Comparison of ENCODE assay signal across 25 cellular contexts in genomic region chr13:73667756-73668155, GRCh38.
"Had no signal": no experiment of that assay in that cellular context is flagged by ENCODE, and none has a peak within 500 bp of the region (broad histone marks: within the 10 kb centered on the region; RNA-seq: fewer than 3 reads in every experiment).

No MANE protein-coding gene starts in this region.

- H3K4me3 ChIP-seq: sigmoid colon, smooth muscle cell, tibial nerve had no signal

- FAIRE-seq: astrocyte, islet of Langerhans, urothelium cell line had no signal

- H3K27me3 Mint-ChIP-seq: activated CD4-positive, alpha-beta memory T cell treated with anti-CD3 and anti-CD28 coated beads, Interleukin-2, amount 10 ng/mL, durations not matched to agents 7 days and 5 days; activated CD4-positive, alpha-beta T cell treated with anti-CD3 and anti-CD28 coated beads, Interleukin-2, amount 10 ng/mL, durations not matched to agents 7 days and 5 days; activated T-helper 17 cell treated with anti-CD3 and anti-CD28 coated beads, Interleukin-2, amount 50 U/mL, for 72 hours; dendritic cell treated with granulocyte-macrophage colony-stimulating factor and Interleukin-4, amounts not matched to agents 40 ng/mL and 50 ng/mL, for 4 days; natural killer cell treated with Interleukin-12 subunit alpha and Interleukin-12 subunit beta and Interleukin-15 and Interleukin-18, amount 100 ng/mL, for 72 hours had no signal

- H3K4me1 Mint-ChIP-seq: activated T-helper 17 cell treated with anti-CD3 and anti-CD28 coated beads, Interleukin-2, amount 50 U/mL, for 72 hours; central memory CD8-positive, alpha-beta T cell; memory B cell; WTC11 had no signal

- H3K9me3 ChIP-seq: sigmoid colon, tibial nerve had no signal

- H3K27me3 ChIP-seq: sigmoid colon, tibial nerve had no signal

- H3K36me3 Mint-ChIP-seq: memory B cell; natural killer cell treated with Interleukin-12 subunit alpha and Interleukin-12 subunit beta and Interleukin-15 and Interleukin-18, amount 100 ng/mL, for 72 hours; WTC11 had no signal

- H3K4me1 ChIP-seq: sigmoid colon had no signal

- H3K27ac ChIP-seq: sigmoid colon, tibial nerve had no signal

- H3K9me3 Mint-ChIP-seq: activated CD4-positive, alpha-beta memory T cell treated with anti-CD3 and anti-CD28 coated beads, Interleukin-2, amount 10 ng/mL, durations not matched to agents 7 days and 5 days; activated T-cell treated with anti-CD3 and anti-CD28 coated beads, Interleukin-2, amount 50 U/mL, for 4 hours; activated T-helper 17 cell treated with anti-CD3 and anti-CD28 coated beads, Interleukin-2, amount 50 U/mL, for 72 hours; central memory CD8-positive, alpha-beta T cell; endodermal cell; memory B cell; natural killer cell treated with Interleukin-12 subunit alpha and Interleukin-12 subunit beta and Interleukin-15 and Interleukin-18, amount 100 ng/mL, for 72 hours; WTC11 had no signal

- ATAC-seq: activated T-cell treated with anti-CD3 and anti-CD28 coated beads, Interleukin-2, amount 50 U/mL, for 4 hours; activated T-helper 17 cell treated with anti-CD3 and anti-CD28 coated beads, Interleukin-2, amount 50 U/mL, for 72 hours; esophagus mucosa; natural killer cell treated with Interleukin-12 subunit alpha and Interleukin-12 subunit beta and Interleukin-15 and Interleukin-18, amount 100 ng/mL, for 72 hours; WTC11 had no signal

- H3K4me2 ChIP-seq: smooth muscle cell had no signal

- H3K36me3 ChIP-seq: sigmoid colon, tibial nerve had no signal

- H3K27ac Mint-ChIP-seq: activated CD4-positive, alpha-beta memory T cell treated with anti-CD3 and anti-CD28 coated beads, Interleukin-2, amount 10 ng/mL, durations not matched to agents 7 days and 5 days; activated CD4-positive, alpha-beta T cell treated with anti-CD3 and anti-CD28 coated beads, Interleukin-2, amount 10 ng/mL, durations not matched to agents 7 days and 5 days; activated T-helper 17 cell treated with anti-CD3 and anti-CD28 coated beads, Interleukin-2, amount 50 U/mL, for 72 hours; dendritic cell treated with granulocyte-macrophage colony-stimulating factor and Interleukin-4, amounts not matched to agents 40 ng/mL and 50 ng/mL, for 4 days; endodermal cell; memory B cell; natural killer cell treated with Interleukin-12 subunit alpha and Interleukin-12 subunit beta and Interleukin-15 and Interleukin-18, amount 100 ng/mL, for 72 hours; WTC11 had no signal

- DNase-seq: activated CD4-positive, alpha-beta memory T cell treated with anti-CD3 and anti-CD28 coated beads, Interleukin-2, amount 10 ng/mL, durations not matched to agents 7 days and 5 days; activated CD4-positive, alpha-beta T cell treated with anti-CD3 and anti-CD28 coated beads for 1 hour; activated CD4-positive, alpha-beta T cell treated with anti-CD3 and anti-CD28 coated beads, Interleukin-2, amount 10 ng/mL, durations not matched to agents 7 days and 5 days; activated gamma-delta T cell treated with Interleukin-2 at 50 U/mL for 16 hours; activated naive CD4-positive, alpha-beta T cell treated with anti-CD3 and anti-CD28 coated beads, Interleukin-2, amount 50 U/mL, for 16 hours; activated T-cell treated with anti-CD3 and anti-CD28 coated beads, Interleukin-2, amount 50 U/mL, for 4 hours; amniotic stem cell; endodermal cell; foreskin melanocyte; sigmoid colon; stimulated activated CD4-positive, alpha-beta T cell treated with anti-CD3 and anti-CD28 coated beads, Interleukin-2, amount 100 ng/mL, for 24 hours; stimulated activated naive CD4-positive, alpha-beta T cell; T-helper 2 cell had no signal

- H3K4me3 Mint-ChIP-seq: activated CD4-positive, alpha-beta memory T cell treated with anti-CD3 and anti-CD28 coated beads, Interleukin-2, amount 10 ng/mL, durations not matched to agents 7 days and 5 days; activated CD4-positive, alpha-beta T cell treated with anti-CD3 and anti-CD28 coated beads, Interleukin-2, amount 10 ng/mL, durations not matched to agents 7 days and 5 days; activated T-cell treated with anti-CD3 and anti-CD28 coated beads, Interleukin-2, amount 50 U/mL, for 4 hours; activated T-helper 17 cell treated with anti-CD3 and anti-CD28 coated beads, Interleukin-2, amount 50 U/mL, for 72 hours; central memory CD8-positive, alpha-beta T cell; dendritic cell treated with granulocyte-macrophage colony-stimulating factor and Interleukin-4, amounts not matched to agents 40 ng/mL and 50 ng/mL, for 4 days; endodermal cell; memory B cell; natural killer cell treated with Interleukin-12 subunit alpha and Interleukin-12 subunit beta and Interleukin-15 and Interleukin-18, amount 100 ng/mL, for 72 hours; WTC11 had no signal
